ENCODE assay signal across 22 cellular contexts in genomic region chr7:156064921-156065386, GRCh38.
DNase-seq lines count a peak whose midpoint lies in the region; ATAC-seq, FAIRE-seq and TF ChIP-seq lines count a peak whose summit lies in the region.
"Had no signal": no experiment of that assay in that cellular context is flagged by ENCODE, and none has a peak within 500 bp of the region (broad histone marks: within the 10 kb centered on the region; RNA-seq: fewer than 3 reads in every experiment).

No MANE protein-coding gene starts in this region.

- ATAC-seq in activated naive CD4-positive, alpha-beta T cell treated with anti-CD3 and anti-CD28 coated beads, Interleukin-2, amount 50 U/mL, for 72 hours = peak; percentile 24 to 35
- no peak for ATAC-seq in natural killer cell treated with Interleukin-12 subunit alpha and Interleukin-12 subunit beta and Interleukin-15 and Interleukin-18, amount 100 ng/mL, for 72 hours
- ATAC-seq: CD8-positive, alpha-beta T cell; heart left ventricle; left ventricle myocardium superior; natural killer cell; T-cell had no signal

- POLR2A ChIA-PET in GM10248 (lab: Yijun Ruan, JAX) = no interaction called here

- H3K27ac ChIP-seq in VCaP = peak overlapping the region; percentile 62
- H3K27ac ChIP-seq: heart left ventricle, right atrium auricular region had no signal

- H3K4me3 ChIP-seq in kidney epithelial cell (ENCODE audit: low read depth, low read length) = no peak overlapping the region
- H3K4me3 ChIP-seq: heart left ventricle, right atrium auricular region had no signal

- peaks cover 13 to 19% of the 10 kb centered on the region in 2 donors for H3K9me3 Mint-ChIP-seq in activated naive CD4-positive, alpha-beta T cell treated with anti-CD3 and anti-CD28 coated beads, Interleukin-2, amount 50 U/mL, for 72 hours
- H3K9me3 Mint-ChIP-seq in natural killer cell treated with Interleukin-12 subunit alpha and Interleukin-12 subunit beta and Interleukin-15 and Interleukin-18, amount 100 ng/mL, for 72 hours = peaks cover 7% of the 10 kb centered on the region

- H3K27ac Mint-ChIP-seq in activated naive CD4-positive, alpha-beta T cell treated with anti-CD3 and anti-CD28 coated beads, Interleukin-2, amount 50 U/mL, for 72 hours = no peak overlapping the region
- H3K27ac Mint-ChIP-seq in natural killer cell treated with Interleukin-12 subunit alpha and Interleukin-12 subunit beta and Interleukin-15 and Interleukin-18, amount 100 ng/mL, for 72 hours = no peak overlapping the region
- H3K27ac Mint-ChIP-seq: activated naive CD8-positive, alpha-beta T cell treated with anti-CD3 and anti-CD28 coated beads for 36 hours; CD8-positive, alpha-beta T cell; natural killer cell; T-cell; type B pancreatic cell had no signal

- TF ChIP-seq CTCF in VCaP (conservative IDR thresholded peaks at IDR 0.05) (no peak), kidney epithelial cell (IDR thresholded peaks at IDR 0.05; ENCODE audit: insufficient read depth, low read length, poor library complexity, severe bottlenecking) (no peak), GM10248 (IDR thresholded peaks at IDR 0.05; ENCODE audit: control extremely low read depth, extremely low read depth, low read depth, missing control alignments) (no peak)

- no peaks in the 10 kb centered on the region for H3K4me1 Mint-ChIP-seq in natural killer cell treated with Interleukin-12 subunit alpha and Interleukin-12 subunit beta and Interleukin-15 and Interleukin-18, amount 100 ng/mL, for 72 hours (ENCODE audit: low read depth in 2 of 2)
- H3K4me1 Mint-ChIP-seq: T-cell had no signal

- CTCF ChIA-PET in GM10248 (lab: Yijun Ruan, JAX) = interaction anchor here (1.3 to 1.4 kb wide), 2 partner anchors 12 to 134 kb away, joined by 3 to 5 read pairs; no protein-coding TSS in a partner anchor

- H3K27me3 ChIP-seq in kidney epithelial cell (ENCODE audit: control insufficient read depth, insufficient read depth, low read length) = no peaks in the 10 kb centered on the region
- H3K27me3 ChIP-seq: right atrium auricular region had no signal

- H3K36me3 Mint-ChIP-seq in activated naive CD4-positive, alpha-beta T cell treated with anti-CD3 and anti-CD28 coated beads, Interleukin-2, amount 50 U/mL, for 72 hours = no peaks in the 10 kb centered on the region
- no peaks in the 10 kb centered on the region for H3K36me3 Mint-ChIP-seq in natural killer cell treated with Interleukin-12 subunit alpha and Interleukin-12 subunit beta and Interleukin-15 and Interleukin-18, amount 100 ng/mL, for 72 hours
- H3K36me3 Mint-ChIP-seq: activated naive CD8-positive, alpha-beta T cell treated with anti-CD3 and anti-CD28 coated beads for 36 hours; CD8-positive, alpha-beta T cell; natural killer cell; T-cell; type B pancreatic cell had no signal

- peaks cover 8 to 12% of the 10 kb centered on the region in 2 donors for H3K27me3 Mint-ChIP-seq in natural killer cell treated with Interleukin-12 subunit alpha and Interleukin-12 subunit beta and Interleukin-15 and Interleukin-18, amount 100 ng/mL, for 72 hours

- no peaks in the 10 kb centered on the region for H3K36me3 ChIP-seq in kidney epithelial cell (ENCODE audit: control insufficient read depth, insufficient read depth, low read length)
- H3K36me3 ChIP-seq: heart left ventricle, right atrium auricular region had no signal

- DNase-seq in activated naive CD4-positive, alpha-beta T cell treated with anti-CD3 and anti-CD28 coated beads, Interleukin-2, amount 50 U/mL, for 72 hours (ENCODE audit: low spot score in 2 of 2) = no peak
- no peak for DNase-seq in activated naive CD4-positive, alpha-beta T cell (lab: John Stamatoyannopoulos, UW)
- DNase-seq in kidney epithelial cell (ENCODE audit: low read depth) (peak; percentile 70), urothelium cell line (ENCODE audit: low spot score) (peak; percentile 4), GM10248 (ENCODE audit: extremely low spot score) (no peak)
- no peak for DNase-seq in activated CD4-positive, alpha-beta T cell treated with anti-CD3 and anti-CD28 coated beads, Interleukin-2, amount 50 U/mL, for 1 hour
- no peak for DNase-seq in natural killer cell treated with Interleukin-12 subunit alpha and Interleukin-12 subunit beta and Interleukin-15 and Interleukin-18, amount 100 ng/mL, for 72 hours (ENCODE audit: low spot score)
- DNase-seq: activated CD4-positive, alpha-beta T cell treated with anti-CD3 and anti-CD28 coated beads for 1 hour; activated CD8-positive, alpha-beta memory T cell treated with anti-CD3 and anti-CD28 coated beads, Interleukin-2, amount 50 U/mL, for 4 hours; activated naive CD8-positive, alpha-beta T cell treated with anti-CD3 and anti-CD28 coated beads for 36 hours; CD8-positive, alpha-beta T cell; cerebellar nuclear complex; heart left ventricle; left ventricle myocardium superior; natural killer cell; NCI-H1105; NCI-H446 treated with DMSO at 0.1 percent for 48 hours; stimulated activated CD4-positive, alpha-beta T cell treated with anti-CD3 and anti-CD28 coated beads, Interleukin-4, amount 100 ng/mL, for 1 hour; T-cell had no signal

- no peak for FAIRE-seq in urothelium cell line (lab: Jason Lieb, UNC)

- H3K4me3 Mint-ChIP-seq in natural killer cell treated with Interleukin-12 subunit alpha and Interleukin-12 subunit beta and Interleukin-15 and Interleukin-18, amount 100 ng/mL, for 72 hours = no peak overlapping the region
- H3K4me3 Mint-ChIP-seq: activated naive CD8-positive, alpha-beta T cell treated with anti-CD3 and anti-CD28 coated beads for 36 hours; CD8-positive, alpha-beta T cell; natural killer cell; T-cell; type B pancreatic cell had no signal

Comparison
In these comparisons a context has a peak if more than half of its experiments do, and no peak if none do; other contexts are left out.
1. ATAC-seq: peak in activated naive CD4-positive, alpha-beta T cell treated with anti-CD3 and anti-CD28 coated beads, Interleukin-2, amount 50 U/mL, for 72 hours (2 of 2); none in natural killer cell treated with Interleukin-12 subunit alpha and Interleukin-12 subunit beta and Interleukin-15 and Interleukin-18, amount 100 ng/mL, for 72 hours (0 of 2).
2. DNase-seq: peak in kidney epithelial cell (single experiment) and urothelium cell line (single experiment); none in activated naive CD4-positive, alpha-beta T cell treated with anti-CD3 and anti-CD28 coated beads, Interleukin-2, amount 50 U/mL, for 72 hours (0 of 2), activated naive CD4-positive, alpha-beta T cell (0 of 4), activated CD4-positive, alpha-beta T cell treated with anti-CD3 and anti-CD28 coated beads, Interleukin-2, amount 50 U/mL, for 1 hour (single experiment), GM10248 (single experiment) and natural killer cell treated with Interleukin-12 subunit alpha and Interleukin-12 subunit beta and Interleukin-15 and Interleukin-18, amount 100 ng/mL, for 72 hours (single experiment).